In the genomic region with DNA sequence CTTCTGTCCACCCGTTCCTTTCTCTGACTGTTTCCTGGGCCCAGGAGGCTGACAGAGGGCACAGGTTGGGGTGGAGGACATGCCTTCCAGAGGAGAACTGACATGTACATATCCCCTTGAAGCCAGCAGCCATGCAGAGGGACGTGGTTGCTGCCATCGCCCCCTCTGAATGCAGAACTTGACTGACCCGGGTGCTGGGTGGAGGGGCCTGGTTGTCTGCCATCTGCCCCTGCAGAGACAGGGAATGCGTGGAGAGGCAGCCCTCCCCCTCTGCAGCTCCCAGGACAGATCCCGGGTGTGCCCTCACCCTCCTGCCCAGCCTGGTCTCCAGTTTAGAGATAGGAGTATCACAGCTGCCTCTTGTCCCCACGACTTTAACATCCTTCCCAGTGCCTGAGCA, we compare ENCODE assay signal across 28 cellular contexts.
"Had no signal": no experiment of that assay in that cellular context is flagged by ENCODE, and none has a peak within 500 bp of the region (broad histone marks: within the 10 kb centered on the region; RNA-seq: fewer than 3 reads in every experiment).

No MANE protein-coding gene starts in this region.

- H3K27me3 ChIP-seq: colonic mucosa, foreskin keratinocyte, gastrocnemius medialis had no signal

- H3K4me1 ChIP-seq: colonic mucosa, esophagus squamous epithelium, foreskin keratinocyte, gastrocnemius medialis, gastroesophageal sphincter, heart left ventricle, heart right ventricle had no signal

- H3K27ac Mint-ChIP-seq: dendritic cell treated with granulocyte-macrophage colony-stimulating factor and Interleukin-4, amounts not matched to agents 40 ng/mL and 50 ng/mL, for 4 days; effector memory CD8-positive, alpha-beta T cell; endodermal cell had no signal

- H3K9me3 Mint-ChIP-seq: dendritic cell treated with granulocyte-macrophage colony-stimulating factor and Interleukin-4, amounts not matched to agents 40 ng/mL and 50 ng/mL, for 4 days; effector memory CD8-positive, alpha-beta T cell; endodermal cell had no signal

- H3K27me3 Mint-ChIP-seq: dendritic cell treated with granulocyte-macrophage colony-stimulating factor and Interleukin-4, amounts not matched to agents 40 ng/mL and 50 ng/mL, for 4 days had no signal

- H3K27ac ChIP-seq: colonic mucosa, coronary artery, dorsolateral prefrontal cortex, epithelial cell of prostate, esophagus squamous epithelium, foreskin keratinocyte, gastrocnemius medialis, gastroesophageal sphincter, heart left ventricle, heart right ventricle had no signal

- H3K4me3 Mint-ChIP-seq: dendritic cell treated with granulocyte-macrophage colony-stimulating factor and Interleukin-4, amounts not matched to agents 40 ng/mL and 50 ng/mL, for 4 days; effector memory CD8-positive, alpha-beta T cell; endodermal cell had no signal

- DNase-seq: colonic mucosa; cortex of kidney; dermis blood vessel endothelial cell; dorsolateral prefrontal cortex; effector CD4-positive, alpha-beta T cell; effector CD8-positive, alpha-beta T cell; effector memory CD4-positive, alpha-beta T cell; effector memory CD8-positive, alpha-beta T cell; endodermal cell; erythroblast; esophagus squamous epithelium; foreskin fibroblast; foreskin keratinocyte; foreskin melanocyte; gastrocnemius medialis; glutamatergic neuron; head of caudate nucleus; heart left ventricle; heart right ventricle had no signal

- H3K9me3 ChIP-seq: colonic mucosa, esophagus squamous epithelium, gastrocnemius medialis, gastroesophageal sphincter, heart left ventricle, heart right ventricle had no signal

- FAIRE-seq: colon, endometrium, endothelial cell of umbilical vein, frontal cortex had no signal

- ATAC-seq: effector memory CD8-positive, alpha-beta T cell; esophagus mucosa; foreskin keratinocyte; gastrocnemius medialis; gastroesophageal sphincter; heart left ventricle; heart right ventricle had no signal

- H3K4me3 ChIP-seq: colonic mucosa, coronary artery, dorsolateral prefrontal cortex, esophagus squamous epithelium, gastrocnemius medialis, gastroesophageal sphincter, heart left ventricle, heart right ventricle had no signal

- H3K36me3 ChIP-seq: colonic mucosa, esophagus squamous epithelium, gastrocnemius medialis, gastroesophageal sphincter, heart left ventricle, heart right ventricle had no signal
